11 cellular contexts compared by ENCODE assay signal in genomic region chr16:16992986-16993783, GRCh38.
DNase-seq lines count a peak whose midpoint lies in the region; ATAC-seq and TF ChIP-seq lines count a peak whose summit lies in the region.
"Had no signal": no experiment of that assay in that cellular context is flagged by ENCODE, and none has a peak within 500 bp of the region (broad histone marks: within the 10 kb centered on the region; RNA-seq: fewer than 3 reads in every experiment).

No MANE protein-coding gene starts in this region.

- no peaks in the 10 kb centered on the region for H3K9me3 Mint-ChIP-seq in endothelial cell (ENCODE audit: unreplicated experiment)
- no peaks in the 10 kb centered on the region for H3K9me3 Mint-ChIP-seq in stimulated activated naive CD8-positive, alpha-beta T cell treated with anti-CD3 and anti-CD28 coated beads, Interleukin-15, amount 100 ng/mL, for 72 hours

- peaks cover 11% of the 10 kb centered on the region for H3K27me3 Mint-ChIP-seq in endothelial cell (ENCODE audit: unreplicated experiment)
- H3K27me3 Mint-ChIP-seq in stimulated activated naive CD8-positive, alpha-beta T cell treated with anti-CD3 and anti-CD28 coated beads, Interleukin-15, amount 100 ng/mL, for 72 hours = no peaks in the 10 kb centered on the region

- peak; percentile 2 for DNase-seq in stimulated activated CD4-positive, alpha-beta T cell treated with anti-CD3 and anti-CD28 coated beads, Interleukin-12 subunit alpha, Interleukin-12 subunit beta, amount 100 ng/mL, for 4 hours
- DNase-seq in stimulated activated CD4-positive, alpha-beta T cell treated with anti-CD3 and anti-CD28 coated beads, Interleukin-2, amount 100 ng/mL, for 48 hours = no peak
- DNase-seq in UCSD-AML1 (lab: John Stamatoyannopoulos, UW; ENCODE audit: unreplicated experiment) (peak; percentile 60), endothelial cell (ENCODE audit: low spot score) (peak; percentile 62), foreskin melanocyte (no peak)
- peak; percentile 4 to 11 for DNase-seq in stimulated activated naive CD8-positive, alpha-beta T cell treated with anti-CD3 and anti-CD28 coated beads, Interleukin-15, amount 100 ng/mL, for 72 hours
- DNase-seq: kidney, NCI-H1092 treated with DMSO at 0.1 percent for 48 hours had no signal

- peaks cover 47% of the 10 kb centered on the region for H3K4me1 Mint-ChIP-seq in endothelial cell (ENCODE audit: unreplicated experiment)
- H3K4me1 Mint-ChIP-seq in stimulated activated naive CD8-positive, alpha-beta T cell treated with anti-CD3 and anti-CD28 coated beads, Interleukin-15, amount 100 ng/mL, for 72 hours = peaks cover 26% of the 10 kb centered on the region

- TF ChIP-seq CTCF in endothelial cell (IDR thresholded peaks at IDR 0.05; ENCODE audit: unreplicated experiment) = no peak

- H3K27ac Mint-ChIP-seq in endothelial cell (ENCODE audit: unreplicated experiment) = peak overlapping the region; percentile 95
- peak overlapping the region; percentile 75 to 89 for H3K27ac Mint-ChIP-seq in stimulated activated naive CD8-positive, alpha-beta T cell treated with anti-CD3 and anti-CD28 coated beads, Interleukin-15, amount 100 ng/mL, for 72 hours

- H3K36me3 Mint-ChIP-seq in endothelial cell (ENCODE audit: low read depth, unreplicated experiment) = peaks cover 7% of the 10 kb centered on the region

- peak; percentile 42 for ATAC-seq in stimulated activated naive CD8-positive, alpha-beta T cell treated with anti-CD3 and anti-CD28 coated beads, Interleukin-15, amount 100 ng/mL, for 72 hours
- ATAC-seq in GM19035 (IDR thresholded peaks at IDR 0.05; ENCODE audit: unreplicated experiment) = no peak
- no peak for ATAC-seq in GM19463 (IDR thresholded peaks at IDR 0.05; ENCODE audit: unreplicated experiment)
- ATAC-seq: gastroesophageal sphincter had no signal

- peak overlapping the region; percentile 29 for H3K4me3 Mint-ChIP-seq in endothelial cell (ENCODE audit: unreplicated experiment)
- peak overlapping the region; percentile 37 to 47 for H3K4me3 Mint-ChIP-seq in stimulated activated naive CD8-positive, alpha-beta T cell treated with anti-CD3 and anti-CD28 coated beads, Interleukin-15, amount 100 ng/mL, for 72 hours

Comparison
In these comparisons a context has a peak if more than half of its experiments do, and no peak if none do; other contexts are left out.
1. DNase-seq: peak in stimulated activated CD4-positive, alpha-beta T cell treated with anti-CD3 and anti-CD28 coated beads, Interleukin-12 subunit alpha, Interleukin-12 subunit beta, amount 100 ng/mL, for 4 hours (single experiment), UCSD-AML1 (single experiment), endothelial cell (single experiment) and stimulated activated naive CD8-positive, alpha-beta T cell treated with anti-CD3 and anti-CD28 coated beads, Interleukin-15, amount 100 ng/mL, for 72 hours (2 of 2); none in stimulated activated CD4-positive, alpha-beta T cell treated with anti-CD3 and anti-CD28 coated beads, Interleukin-2, amount 100 ng/mL, for 48 hours (0 of 2) and foreskin melanocyte (single experiment).